Comparison of ENCODE assay signal across 25 cellular contexts in genomic region chrX:4656419-4656818, GRCh38.
"Had no signal": no experiment of that assay in that cellular context is flagged by ENCODE, and none has a peak within 500 bp of the region (broad histone marks: within the 10 kb centered on the region; RNA-seq: fewer than 3 reads in every experiment).

No MANE protein-coding gene starts in this region.

- H3K27ac Mint-ChIP-seq: activated CD8-positive, alpha-beta T cell treated with anti-CD3 and anti-CD28 coated beads, Interleukin-2, amount 10 ng/mL, durations not matched to agents 7 days and 5 days; activated naive CD4-positive, alpha-beta T cell treated with anti-CD3 and anti-CD28 coated beads, Interleukin-2, amount 50 U/mL, for 24 hours; activated T-helper 1 cell treated with anti-CD3 and anti-CD28 coated beads, Interleukin-12 subunit alpha, Interleukin-12 subunit beta, Interleukin-2, Interleukin-4 antibody, amounts not matched to agents 30 ng/mL and 10 ng/mL and 1 ng/mL, durations not matched to agents 14 hours and 24 hours and 36 hours had no signal

- ATAC-seq: activated CD4-positive, CD25-positive, alpha-beta regulatory T cell treated with anti-CD3 and anti-CD28 coated beads, Interleukin-2, amount 50 U/mL, for 24 hours; activated CD8-positive, alpha-beta T cell treated with anti-CD3 and anti-CD28 coated beads, Interleukin-2, amount 10 ng/mL, durations not matched to agents 7 days and 5 days; K562; Panc1; Right ventricle myocardium inferior had no signal

- H3K4me3 Mint-ChIP-seq: activated CD8-positive, alpha-beta T cell treated with anti-CD3 and anti-CD28 coated beads, Interleukin-2, amount 10 ng/mL, durations not matched to agents 7 days and 5 days; activated naive CD4-positive, alpha-beta T cell treated with anti-CD3 and anti-CD28 coated beads, Interleukin-2, amount 50 U/mL, for 24 hours; activated T-helper 1 cell treated with anti-CD3 and anti-CD28 coated beads, Interleukin-12 subunit alpha, Interleukin-12 subunit beta, Interleukin-2, Interleukin-4 antibody, amounts not matched to agents 30 ng/mL and 10 ng/mL and 1 ng/mL, durations not matched to agents 14 hours and 24 hours and 36 hours had no signal

- H3K9me3 Mint-ChIP-seq: activated T-helper 1 cell treated with anti-CD3 and anti-CD28 coated beads, Interleukin-12 subunit alpha, Interleukin-12 subunit beta, Interleukin-2, Interleukin-4 antibody, amounts not matched to agents 30 ng/mL and 10 ng/mL and 1 ng/mL, durations not matched to agents 14 hours and 24 hours and 36 hours had no signal

- H3K27me3 ChIP-seq: brain microvascular endothelial cell had no signal

- H3K36me3 Mint-ChIP-seq: activated naive CD4-positive, alpha-beta T cell treated with anti-CD3 and anti-CD28 coated beads, Interleukin-2, amount 50 U/mL, for 24 hours had no signal

- H3K4me3 ChIP-seq: K562, SK-N-MC had no signal

- H3K27me3 Mint-ChIP-seq: activated naive CD4-positive, alpha-beta T cell treated with anti-CD3 and anti-CD28 coated beads, Interleukin-2, amount 50 U/mL, for 24 hours had no signal

- FAIRE-seq: K562 had no signal

- H3K4me1 Mint-ChIP-seq: activated naive CD4-positive, alpha-beta T cell treated with anti-CD3 and anti-CD28 coated beads, Interleukin-2, amount 50 U/mL, for 24 hours had no signal

- H3K36me3 ChIP-seq: brain microvascular endothelial cell had no signal

- H3K27ac ChIP-seq: brain microvascular endothelial cell, SK-N-MC had no signal

- DNase-seq: activated CD4-positive, alpha-beta T cell treated with anti-CD3 and anti-CD28 coated beads for 4 hours; activated CD4-positive, alpha-beta T cell treated with anti-CD3 and anti-CD28 coated beads, Interleukin-2, amount 50 U/mL, for 4 hours; activated CD8-positive, alpha-beta memory T cell treated with anti-CD3 and anti-CD28 coated beads, Interleukin-2, amount 50 U/mL, for 48 hours; activated CD8-positive, alpha-beta T cell treated with anti-CD3 and anti-CD28 coated beads, Interleukin-2, amount 10 ng/mL, durations not matched to agents 7 days and 5 days; activated effector memory CD4-positive, alpha-beta T cell treated with Interleukin-2 at 50 U/mL for 16 hours; activated naive CD4-positive, alpha-beta T cell; activated T-cell treated with anti-CD3 and anti-CD28 coated beads, Interleukin-2, amount 50 U/mL, for 1 hour; aorta; brain microvascular endothelial cell; cerebellar nuclear complex; Karpas-422; NCI-H1048; NCI-H1930; NCI-H446 treated with DMSO at 0.1 percent for 48 hours; NCI-H526; NCI-H82; RPMI8226; T-helper 1 cell had no signal
